ENCODE assay signal across 28 cellular contexts in genomic region chr17:68568581-68568980, GRCh38. TPM values are rescaled to one million over a fixed set of nuclear protein-coding genes. Genes with fewer than 3 reads are reported as not detected.
"Had no signal": no experiment of that assay in that cellular context is flagged by ENCODE, and none has a peak within 500 bp of the region (broad histone marks: within the 10 kb centered on the region; RNA-seq: fewer than 3 reads in every experiment).

No MANE protein-coding gene starts in this region.

- H3K4me3 Mint-ChIP-seq: naive thymus-derived CD8-positive, alpha-beta T cell; nephron; neural crest cell; stimulated activated naive CD8-positive, alpha-beta T cell treated with anti-CD3 and anti-CD28 coated beads, Interleukin-15, Interleukin-2, amounts not matched to agents 100 ng/mL and 50 ng/mL, for 24 hours had no signal

- H3K27ac ChIP-seq: lower lobe of right lung, pancreas, prostate gland, skin epidermis, tibial nerve, vagina had no signal

- ATAC-seq: left colon; left lung; lower lobe of right lung; naive thymus-derived CD8-positive, alpha-beta T cell; pancreas; right cardiac atrium; sciatic nerve had no signal

- H3K36me3 ChIP-seq: left lung, lower lobe of right lung, pancreas, prostate gland, tibial nerve, upper lobe of left lung, vagina had no signal

- H3K27ac Mint-ChIP-seq: naive thymus-derived CD8-positive, alpha-beta T cell; stimulated activated naive CD8-positive, alpha-beta T cell treated with anti-CD3 and anti-CD28 coated beads, Interleukin-15, Interleukin-2, amounts not matched to agents 100 ng/mL and 50 ng/mL, for 24 hours had no signal

- H3K4me1 Mint-ChIP-seq: neural crest cell had no signal

- H3K9me3 Mint-ChIP-seq: nephron; neural crest cell; stimulated activated naive CD8-positive, alpha-beta T cell treated with anti-CD3 and anti-CD28 coated beads, Interleukin-15, Interleukin-2, amounts not matched to agents 100 ng/mL and 50 ng/mL, for 24 hours had no signal

- H3K4me1 ChIP-seq: pancreas, prostate gland had no signal

- H3K27me3 ChIP-seq: left lung, pancreas, tibial nerve, upper lobe of left lung, vagina had no signal

- H3K9me3 ChIP-seq: left lung, lower lobe of right lung, pancreas, prostate gland, tibial nerve, upper lobe of left lung, vagina had no signal

- H3K36me3 Mint-ChIP-seq: naive thymus-derived CD8-positive, alpha-beta T cell had no signal

- DNase-seq: hippocampal formation; kidney; left colon; left lung; lower lobe of right lung; mammary epithelial cell; mesenchymal stem cell; naive thymus-derived CD8-positive, alpha-beta T cell; nucleus accumbens; pancreas; posterior cingulate gyrus; retina; right cardiac atrium; stimulated activated CD4-positive, alpha-beta T cell treated with anti-CD3 and anti-CD28 coated beads, Interleukin-12 subunit alpha, Interleukin-12 subunit beta, amount 100 ng/mL, for 4 hours; stimulated activated CD4-positive, alpha-beta T cell treated with anti-CD3 and anti-CD28 coated beads, Interleukin-15, amount 100 ng/mL, for 24 hours; stimulated activated CD4-positive, alpha-beta T cell treated with anti-CD3 and anti-CD28 coated beads, Interleukin-2, amount 100 ng/mL, for 24 hours; stimulated activated CD4-positive, alpha-beta T cell treated with anti-CD3 and anti-CD28 coated beads, Interleukin-4, amount 100 ng/mL, for 1 hour; stimulated activated naive CD4-positive, alpha-beta T cell; substantia nigra; upper lobe of left lung had no signal

- H3K4me3 ChIP-seq: left lung, lower lobe of right lung, pancreas, prostate gland, skin epidermis, tibial nerve, upper lobe of left lung, vagina had no signal

RNA-seq across cellular contexts. Expression of gene FAM20A, which starts 32.6 kb away (rescaled TPM):
- total RNA-seq: naive thymus-derived CD8-positive, alpha-beta T cell had no signal
